Comparison of ENCODE assay signal across 1 cellular context in genomic region chr9:33453286-33453882, GRCh38.
TF ChIP-seq lines count a peak whose summit lies in the region.

No MANE protein-coding gene starts in this region.

TF ChIP-seq in HCT116, 20 proteins besides CTCF, POLR2A, EP300 and RAD21:
- TF ChIP-seq TCF7L2 (IDR thresholded peaks at IDR 0.05; ENCODE audit: borderline replicate concordance, extremely low read depth, insufficient read depth, insufficient read length) (no peak), FOSL1 (IDR thresholded peaks at IDR 0.05; ENCODE audit: low read depth) (no peak), EZH2phosphoT487 (IDR thresholded peaks at IDR 0.05; ENCODE audit: borderline replicate concordance) (no peak), REST (IDR thresholded peaks at IDR 0.05; ENCODE audit: low read depth) (no peak), CEBPB (IDR thresholded peaks at IDR 0.05; ENCODE audit: low read depth) (no peak), SRF (IDR thresholded peaks at IDR 0.05; ENCODE audit: low read depth) (no peak), ZBTB33 (IDR thresholded peaks at IDR 0.05; ENCODE audit: extremely low read depth, insufficient replicate concordance, low read length) (no peak), ZNF274 (IDR thresholded peaks at IDR 0.05; ENCODE audit: low read depth, low read length) (no peak)
